8 cellular contexts compared by ENCODE assay signal in the genomic region with DNA sequence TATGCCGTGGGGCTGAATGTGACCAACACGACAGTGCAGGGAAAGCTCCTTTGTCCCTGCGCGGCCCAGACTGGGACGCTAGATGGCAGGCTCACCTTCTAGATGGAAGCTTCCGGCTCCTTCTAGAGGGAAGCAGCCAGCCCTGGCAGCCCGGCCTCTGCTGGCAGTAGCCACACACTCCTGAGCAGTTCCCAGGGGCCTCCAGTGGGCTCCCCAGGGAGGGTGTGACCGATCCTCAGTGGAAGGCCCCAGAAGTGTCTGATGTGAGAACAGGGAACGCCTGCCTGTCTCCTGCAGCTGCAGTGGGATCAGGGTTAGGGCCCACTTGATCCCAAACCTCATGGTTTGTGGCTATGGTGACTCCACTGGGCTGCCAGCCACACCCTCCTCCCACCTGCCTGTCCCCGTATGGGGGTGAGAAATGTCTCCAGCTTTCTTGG. TPM values are rescaled to one million over a fixed set of nuclear protein-coding genes. Genes with fewer than 3 reads are reported as not detected.
A peak's percentile ranks its signal among the peaks of the same experiment; 100 is the strongest.
DNase-seq lines count a peak whose midpoint lies in the region; ATAC-seq, FAIRE-seq and TF ChIP-seq lines count a peak whose summit lies in the region.

No MANE protein-coding gene starts in this region.

- H3K9ac ChIP-seq in skeletal muscle tissue (ENCODE audit: low read depth in 1 of 3, low read length in 3 of 3) = peak overlapping the region in 2 of 3 donors; percentile 29 to 69

- 2% methylated on average over 9 of the region's 10 CpGs for WGBS in A549 (ENCODE audit: missing lambda C conversion rate)

- no peak overlapping the region for H3K4me3 ChIP-seq in A549
- no peak overlapping the region for H3K4me3 ChIP-seq in ascending aorta
- peak overlapping the region in 2 of 3 donors; percentile 18 to 52 for H3K4me3 ChIP-seq in skeletal muscle tissue (ENCODE audit: low read length in 3 of 3)

- peak; percentile 98 for TF ChIP-seq CTCF in A549 (IDR thresholded peaks at IDR 0.05)
- TF ChIP-seq CTCF in ascending aorta (IDR thresholded peaks at IDR 0.05) = peak; percentile 80 to 87 (median 81)

- CTCF ChIA-PET in A549 (lab: Yijun Ruan, JAX) = interaction anchor here (0.6 to 4.8 kb wide), 110 partner anchors 9 to 970 kb away, joined by 3 to 65 read pairs (median 4); partner anchors contain the start of genes CAMKMT, PPM1B and PREPL

- peaks cover 4% of the 10 kb centered on the region for H3K4me1 ChIP-seq in A549
- no peaks in the 10 kb centered on the region for H3K4me1 ChIP-seq in ascending aorta
- H3K4me1 ChIP-seq in skeletal muscle tissue (ENCODE audit: control insufficient read depth in 3 of 3, insufficient read depth in 3 of 3, low read length in 3 of 3) = peaks cover 0 to 5% (median 4%) of the 10 kb centered on the region in 3 donors

- no peak for FAIRE-seq in A549 (lab: Jason Lieb, UNC)

- H3K36me3 ChIP-seq in ascending aorta (no peaks in the 10 kb centered on the region), skeletal muscle tissue (ENCODE audit: control insufficient read depth in 3 of 3, insufficient read depth in 3 of 3, low read length in 3 of 3) (no peaks in the 10 kb centered on the region)

- ATAC-seq in A549 (peak; percentile 100), GM18511 (IDR thresholded peaks at IDR 0.05; ENCODE audit: unreplicated experiment) (peak; percentile 99), HG03025 (IDR thresholded peaks at IDR 0.05; ENCODE audit: low FRiP score, unreplicated experiment) (peak; percentile 82)

- intact Hi-C loops in ascending aorta (cut with DNase I) = loop anchor here (1.0 to 5.0 kb wide), 3 partner anchors 248 to 911 kb away; no protein-coding TSS in a partner anchor

- peak overlapping the region; percentile 49 for H3K4me2 ChIP-seq in A549

- TF ChIP-seq RAD21 in A549 (conservative IDR thresholded peaks at IDR 0.05 in 1 of 2, IDR thresholded peaks at IDR 0.05 in 1 of 2) = peak; percentile 98

- H3K27ac ChIP-seq in A549 (peak overlapping the region; percentile 67 to 87), ascending aorta (no peak overlapping the region), skeletal muscle tissue (ENCODE audit: low read depth, low read length) (no peak overlapping the region)

- TF ChIP-seq POLR2A in A549 (IDR thresholded peaks at IDR 0.05; ENCODE audit: low read length) = no peak

- no peak for TF ChIP-seq EP300 in A549 (IDR thresholded peaks at IDR 0.05)

- H3K27me3 ChIP-seq in ascending aorta (no peaks in the 10 kb centered on the region), skeletal muscle tissue (ENCODE audit: control insufficient read depth in 3 of 3, insufficient read depth in 3 of 3, low read length in 3 of 3) (no peaks in the 10 kb centered on the region)

- H3K9me3 ChIP-seq in A549 (no peaks in the 10 kb centered on the region), ascending aorta (no peaks in the 10 kb centered on the region), skeletal muscle tissue (ENCODE audit: control insufficient read depth in 3 of 3, low read length in 3 of 3) (no peaks in the 10 kb centered on the region)

- POLR2A ChIA-PET in A549 (lab: Yijun Ruan, JAX) = interaction anchor here (0.6 kb wide), 1 partner anchor 295 kb away, joined by 3 read pairs; no protein-coding TSS in a partner anchor

- DNase-seq in A549 (ENCODE audit: low read depth in 1 of 2, low spot score in 1 of 2) (peak; percentile 91), NCI-H2029 (lab: John Stamatoyannopoulos, UW) (peak; percentile 76), T-helper 22 cell (ENCODE audit: low read depth) (peak; percentile 33), ascending aorta (ENCODE audit: low spot score in 2 of 2) (peak; percentile 22 to 90), hepatic stellate cell (ENCODE audit: low spot score) (peak; percentile 81)

TF ChIP-seq in A549, 52 proteins besides CTCF, POLR2A, EP300 and RAD21:
- TF ChIP-seq SMC3 (IDR thresholded peaks at IDR 0.05) (peak; percentile 95), CBX8 (IDR thresholded peaks at IDR 0.05) (no peak)

RNA-seq across cellular contexts. Expression of gene LRPPRC, which starts 48.5 kb away (rescaled TPM):
- polyA plus RNA-seq in A549 (2011; rRNA removed) (185 and 269 TPM in 2 replicates), A549 (2017; fragmentation: RNase III; extraction: RNeasy Plus Mini Kit Qiagen cat#74134 plus additional on column Dnase treatment) (80.8 to 95.9 TPM (median 84.6 TPM) in 3 replicates)
- 35.9 and 37.1 TPM in 2 replicates for polyA plus RNA-seq in A549 (2012; cell fraction: cytosol; rRNA removed)
- polyA plus RNA-seq in A549 (2012; cell fraction: nucleus; rRNA removed) = 39.9 and 67.9 TPM in 2 replicates
- 138 and 144 TPM in 2 replicates for polyA minus RNA-seq in A549 (2011; rRNA and poly(A)+ RNA removed)
- total RNA-seq in ascending aorta (78.1 TPM), skeletal muscle tissue (77.8 TPM)

Comparison
In these comparisons a context has a peak if more than half of its experiments do, and no peak if none do; other contexts are left out.
1. DNase-seq: peak in every context shown above with its lines; median percentile 91 in A549; 81 in hepatic stellate cell; 76 in NCI-H2029; 56 in ascending aorta; 33 in T-helper 22 cell.
2. H3K27ac ChIP-seq: peak in A549 (2 of 2); none in ascending aorta (0 of 2) and skeletal muscle tissue (single experiment).
3. H3K4me3 ChIP-seq: peak in skeletal muscle tissue (2 of 3); none in A549 (single experiment) and ascending aorta (0 of 2).
4. Peak in every context shown above with its lines, with median percentiles within 50 percentile points of each other: ATAC-seq.